1 cellular context compared by ENCODE assay signal in the genomic region with DNA sequence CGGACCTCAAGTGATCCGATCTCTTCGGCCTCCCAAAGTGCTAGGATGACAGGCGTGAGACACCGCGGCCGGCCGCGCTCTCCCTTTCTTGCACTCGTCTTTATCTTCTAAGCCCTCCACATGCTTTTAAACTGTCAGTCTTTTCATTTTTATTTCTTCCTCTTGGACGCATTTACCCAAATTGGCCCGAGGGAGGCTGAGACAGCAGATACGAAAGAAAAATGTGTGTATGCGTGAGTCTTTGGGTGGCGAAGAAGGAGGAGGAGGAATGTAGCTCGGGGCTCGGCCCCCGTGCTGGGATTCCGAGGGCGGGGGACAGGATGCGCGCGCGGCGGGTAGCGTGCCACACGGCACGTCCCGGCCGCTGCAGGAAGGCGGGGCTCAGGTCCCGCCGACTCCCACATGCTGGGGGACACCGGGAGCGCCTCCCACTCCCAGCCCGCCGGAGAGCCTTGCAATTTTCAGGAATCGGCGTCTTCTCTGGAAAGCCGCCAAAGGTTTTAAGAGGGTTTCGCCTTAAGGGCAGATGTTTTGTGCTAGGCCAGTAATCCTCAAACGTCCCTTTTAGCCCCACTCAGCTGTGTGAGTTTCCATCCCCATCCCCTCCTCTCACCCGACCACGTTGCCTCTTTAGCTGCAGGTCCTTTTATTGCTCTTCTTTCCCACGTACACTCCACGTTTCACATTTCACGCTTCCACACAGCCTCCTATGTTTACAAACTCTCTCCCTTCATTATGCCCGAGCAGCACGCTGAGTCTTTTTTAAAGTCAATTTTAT.
TF ChIP-seq lines count a peak whose summit lies in the region.

No MANE protein-coding gene starts in this region.

TF ChIP-seq in K562, 482 proteins besides CTCF, POLR2A, EP300 and RAD21 (continued from another document and continues in another):
- TF ChIP-seq, protein P1, sequence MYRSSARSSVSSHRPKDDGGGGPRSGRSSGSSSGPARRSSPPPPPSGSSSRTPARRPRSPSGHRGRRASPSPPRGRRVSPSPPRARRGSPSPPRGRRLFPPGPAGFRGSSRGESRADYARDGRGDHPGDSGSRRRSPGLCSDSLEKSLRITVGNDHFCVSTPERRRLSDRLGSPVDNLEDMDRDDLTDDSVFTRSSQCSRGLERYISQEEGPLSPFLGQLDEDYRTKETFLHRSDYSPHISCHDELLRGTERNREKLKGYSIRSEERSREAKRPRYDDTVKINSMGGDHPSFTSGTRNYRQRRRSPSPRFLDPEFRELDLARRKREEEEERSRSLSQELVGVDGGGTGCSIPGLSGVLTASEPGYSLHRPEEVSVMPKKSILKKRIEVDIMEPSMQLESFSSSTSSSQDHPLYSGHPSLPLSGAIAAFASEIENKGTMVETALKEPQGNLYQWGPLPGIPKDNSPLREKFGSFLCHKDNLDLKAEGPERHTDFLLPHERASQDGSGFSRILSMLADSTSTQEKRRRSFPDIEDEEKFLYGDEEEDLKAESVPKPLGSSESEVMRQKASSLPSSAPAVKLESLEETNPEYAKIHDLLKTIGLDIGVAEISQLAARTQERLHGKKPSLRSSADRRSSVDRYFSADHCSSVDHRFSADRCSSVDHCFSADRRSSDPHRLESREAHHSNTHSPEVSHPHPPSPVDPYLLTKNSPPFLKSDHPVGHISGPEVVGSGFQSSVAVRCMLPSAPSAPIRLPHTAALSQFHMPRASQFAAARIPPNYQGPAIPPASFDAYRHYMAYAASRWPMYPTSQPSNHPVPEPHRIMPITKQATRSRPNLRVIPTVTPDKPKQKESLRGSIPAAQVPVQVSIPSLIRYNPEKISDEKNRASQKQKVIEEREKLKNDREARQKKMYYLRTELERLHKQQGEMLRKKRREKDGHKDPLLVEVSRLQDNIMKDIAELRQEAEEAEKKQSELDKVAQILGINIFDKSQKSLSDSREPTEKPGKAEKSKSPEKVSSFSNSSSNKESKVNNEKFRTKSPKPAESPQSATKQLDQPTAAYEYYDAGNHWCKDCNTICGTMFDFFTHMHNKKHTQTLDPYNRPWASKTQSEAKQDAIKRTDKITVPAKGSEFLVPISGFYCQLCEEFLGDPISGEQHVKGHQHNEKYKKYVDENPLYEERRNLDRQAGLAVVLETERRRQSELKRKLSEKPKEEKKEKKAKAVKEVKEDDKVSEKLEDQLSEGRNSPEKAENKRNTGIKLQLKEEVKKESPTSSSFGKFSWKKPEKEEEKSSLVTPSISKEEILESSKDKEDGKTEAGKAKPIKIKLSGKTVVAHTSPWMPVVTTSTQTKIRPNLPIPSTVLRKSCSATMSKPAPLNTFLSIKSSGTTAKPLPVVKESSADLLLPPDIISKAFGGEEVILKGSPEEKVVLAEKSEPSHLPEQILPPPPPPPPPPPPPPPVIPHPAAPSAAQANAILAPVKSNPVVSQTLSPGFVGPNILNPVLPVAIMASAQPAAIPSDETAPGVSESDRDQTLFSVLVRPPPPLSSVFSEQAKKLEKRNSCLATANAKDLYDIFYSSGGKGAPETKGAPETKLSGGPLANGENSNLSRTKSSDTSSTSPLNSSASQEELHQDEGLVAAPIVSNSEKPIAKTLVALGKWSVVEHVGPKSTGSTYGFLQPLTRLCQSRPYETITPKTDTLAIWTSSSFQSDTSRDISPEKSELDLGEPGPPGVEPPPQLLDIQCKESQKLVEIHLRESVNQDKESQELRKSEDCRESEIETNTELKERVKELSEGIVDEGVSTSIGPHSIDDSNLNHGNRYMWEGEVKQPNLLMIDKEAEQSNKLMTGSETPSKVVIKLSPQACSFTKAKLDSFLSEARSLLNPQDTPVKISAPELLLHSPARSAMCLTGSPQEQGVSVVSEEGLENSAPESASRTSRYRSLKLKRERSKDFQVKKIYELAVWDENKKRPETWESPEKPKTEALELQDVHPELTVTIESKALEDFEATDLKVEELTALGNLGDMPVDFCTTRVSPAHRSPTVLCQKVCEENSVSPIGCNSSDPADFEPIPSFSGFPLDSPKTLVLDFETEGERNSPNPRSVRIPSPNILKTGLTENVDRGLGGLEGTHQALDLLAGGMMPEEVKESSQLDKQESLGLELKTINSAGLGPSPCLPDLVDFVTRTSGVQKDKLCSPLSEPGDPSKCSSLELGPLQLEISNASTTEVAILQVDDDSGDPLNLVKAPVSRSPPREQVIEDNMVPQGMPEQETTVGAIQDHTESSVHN (IDR thresholded peaks at IDR 0.05; ENCODE audit: borderline replicate concordance in 1 of 2, low read depth in 1 of 2): no peak
- TF ChIP-seq CBX2 (IDR thresholded peaks at IDR 0.05; ENCODE audit: insufficient read depth, low read length, poor library complexity, severe bottlenecking) (no peak), GATA2 (CRISPR knock-in tag; IDR thresholded peaks at IDR 0.05) (peak; percentile 42; the same call in 1 of the 2 replicates), TEAD4 (IDR thresholded peaks at IDR 0.05; ENCODE audit: low read length) (peak; percentile 72), TEAD4 (CRISPR knock-in tag; IDR thresholded peaks at IDR 0.05; ENCODE audit: borderline replicate concordance) (0 out of 2 replicates have a peak, but pooled peaks have one; percentile 64), NONO (IDR thresholded peaks at IDR 0.05; ENCODE audit: low read depth in 2 of 2, low read length in 1 of 2) (no peak), MTF1 (CRISPR knock-in tag; IDR thresholded peaks at IDR 0.05; ENCODE audit: borderline replicate concordance) (no peak), SREBF1 (IDR thresholded peaks at IDR 0.05; ENCODE audit: borderline replicate concordance, low read depth, low read length) (no peak), SIRT6 (IDR thresholded peaks at IDR 0.05; ENCODE audit: low read depth, low read length) (no peak), EP400 (IDR thresholded peaks at IDR 0.05) (peak; percentile 70), HNRNPK (IDR thresholded peaks at IDR 0.05; ENCODE audit: low read depth, low read length, poor library complexity, severe bottlenecking) (no peak), FOXO4 (CRISPR knock-in tag; IDR thresholded peaks at IDR 0.05) (no peak), NR2C2 (CRISPR knock-in tag; IDR thresholded peaks at IDR 0.05) (no peak), NR2C2 (tag; IDR thresholded peaks at IDR 0.05) (no peak), EZH2 (IDR thresholded peaks at IDR 0.05; ENCODE audit: borderline replicate concordance, low read depth, low read length) (no peak), ETS2 (tag; IDR thresholded peaks at IDR 0.05; ENCODE audit: borderline replicate concordance, poor library complexity, severe bottlenecking) (no peak), ATF4 (CRISPR knock-in tag; IDR thresholded peaks at IDR 0.05) (no peak), DNMT1 (IDR thresholded peaks at IDR 0.05) (no peak), ZNF668 (CRISPR knock-in tag; IDR thresholded peaks at IDR 0.05) (no peak), AFF4 (CRISPR knock-in tag; IDR thresholded peaks at IDR 0.05) (no peak), NCOA6 (IDR thresholded peaks at IDR 0.05) (0 out of 2 replicates have a peak, but pooled peaks have one; percentile 17), PTBP1 (IDR thresholded peaks at IDR 0.05; ENCODE audit: low read depth, low read length) (no peak), ZNF184 (CRISPR knock-in tag; IDR thresholded peaks at IDR 0.05) (no peak), NCOA4 (IDR thresholded peaks at IDR 0.05; ENCODE audit: partially characterized antibody) (no peak), HMGXB4 (CRISPR knock-in tag; IDR thresholded peaks at IDR 0.05) (no peak), BCOR (IDR thresholded peaks at IDR 0.05) (peak; percentile 81), SLC30A9 (CRISPR knock-in tag; IDR thresholded peaks at IDR 0.05) (no peak), ZSCAN32 (CRISPR knock-in tag; IDR thresholded peaks at IDR 0.05) (no peak), ARID1B (IDR thresholded peaks at IDR 0.05) (no peak; the same call in 1 of the 2 replicates), SNRNP70 (optimal IDR thresholded peaks at IDR 0.05; ENCODE audit: low read depth, low read length) (no peak), MED1 (CRISPR knock-in tag; IDR thresholded peaks at IDR 0.05; ENCODE audit: borderline replicate concordance) (no peak), ZNF140 (CRISPR knock-in tag; IDR thresholded peaks at IDR 0.05) (no peak), KLF16 (IDR thresholded peaks at IDR 0.05) (no peak), PCBP1 (IDR thresholded peaks at IDR 0.05; ENCODE audit: low read depth, low read length, poor library complexity, severe bottlenecking) (no peak), NFRKB (IDR thresholded peaks at IDR 0.05; ENCODE audit: low read depth) (no peak)
- TF ChIP-seq, protein P2, sequence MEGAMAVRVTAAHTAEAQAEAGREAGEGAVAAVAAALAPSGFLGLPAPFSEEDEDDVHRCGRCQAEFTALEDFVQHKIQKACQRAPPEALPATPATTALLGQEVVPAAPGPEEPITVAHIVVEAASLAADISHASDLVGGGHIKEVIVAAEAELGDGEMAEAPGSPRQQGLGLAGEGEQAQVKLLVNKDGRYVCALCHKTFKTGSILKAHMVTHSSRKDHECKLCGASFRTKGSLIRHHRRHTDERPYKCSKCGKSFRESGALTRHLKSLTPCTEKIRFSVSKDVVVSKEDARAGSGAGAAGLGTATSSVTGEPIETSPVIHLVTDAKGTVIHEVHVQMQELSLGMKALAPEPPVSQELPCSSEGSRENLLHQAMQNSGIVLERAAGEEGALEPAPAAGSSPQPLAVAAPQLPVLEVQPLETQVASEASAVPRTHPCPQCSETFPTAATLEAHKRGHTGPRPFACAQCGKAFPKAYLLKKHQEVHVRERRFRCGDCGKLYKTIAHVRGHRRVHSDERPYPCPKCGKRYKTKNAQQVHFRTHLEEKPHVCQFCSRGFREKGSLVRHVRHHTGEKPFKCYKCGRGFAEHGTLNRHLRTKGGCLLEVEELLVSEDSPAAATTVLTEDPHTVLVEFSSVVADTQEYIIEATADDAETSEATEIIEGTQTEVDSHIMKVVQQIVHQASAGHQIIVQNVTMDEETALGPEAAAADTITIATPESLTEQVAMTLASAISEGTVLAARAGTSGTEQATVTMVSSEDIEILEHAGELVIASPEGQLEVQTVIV (CRISPR knock-in tag; IDR thresholded peaks at IDR 0.05; ENCODE audit: borderline replicate concordance): no peak
- TF ChIP-seq, protein P3, sequence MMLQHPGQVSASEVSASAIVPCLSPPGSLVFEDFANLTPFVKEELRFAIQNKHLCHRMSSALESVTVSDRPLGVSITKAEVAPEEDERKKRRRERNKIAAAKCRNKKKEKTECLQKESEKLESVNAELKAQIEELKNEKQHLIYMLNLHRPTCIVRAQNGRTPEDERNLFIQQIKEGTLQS (IDR thresholded peaks at IDR 0.05): no peak
- TF ChIP-seq, protein P3 (CRISPR knock-in tag; conservative IDR thresholded peaks at IDR 0.05): no peak
